1 cellular context compared by ENCODE assay signal in the genomic region with DNA sequence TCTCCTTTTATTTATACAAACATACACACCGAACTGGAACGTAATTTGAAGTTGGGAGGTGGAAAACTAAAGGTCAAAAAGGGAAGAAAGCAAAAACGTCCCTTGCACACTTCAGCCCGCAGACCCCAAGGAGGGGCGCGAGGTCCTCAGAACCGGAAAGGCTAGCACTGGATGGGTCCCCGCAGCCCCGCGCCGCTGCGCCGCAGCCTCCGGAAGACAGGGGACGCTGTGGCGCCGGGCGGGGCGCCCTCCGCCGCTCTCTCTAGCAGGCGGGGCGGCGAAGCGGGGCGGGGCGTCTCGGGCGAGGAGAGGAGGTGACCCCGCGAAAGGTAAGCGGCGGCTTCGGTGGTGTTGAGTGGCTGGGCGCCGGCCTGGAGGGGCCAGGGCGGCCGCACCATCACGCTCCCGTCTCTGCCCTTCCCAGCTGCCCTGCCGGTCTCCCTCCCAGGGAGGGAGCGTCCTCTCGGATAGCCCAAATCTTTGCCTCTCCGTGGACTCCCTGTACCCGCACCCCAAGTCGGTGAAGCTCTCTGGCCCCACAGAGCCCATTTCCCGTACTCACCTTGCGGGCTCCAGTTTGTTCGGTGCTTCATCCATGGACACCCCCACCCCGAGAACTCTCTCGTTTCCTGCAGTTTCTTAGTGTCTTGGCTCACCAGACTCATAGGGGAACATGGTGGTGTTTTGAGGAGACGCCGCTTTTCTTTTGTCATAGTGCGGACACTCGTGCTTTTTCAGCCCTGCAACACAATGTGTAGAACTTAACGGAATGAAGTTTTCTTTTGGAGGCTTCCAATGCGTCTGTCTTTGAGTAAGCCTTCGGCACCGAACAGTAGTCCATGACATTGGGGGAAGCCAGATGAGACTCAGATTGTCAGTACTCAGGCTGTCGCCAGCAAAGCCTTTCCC.
TF ChIP-seq lines count a peak whose summit lies in the region.

Gene SMIM8 (plus strand): TSS at position 285 of the 909 bp plus-strand sequence. CDS start 14,444 bp downstream, outside the sequence.

TF ChIP-seq in HepG2, 621 proteins besides CTCF, POLR2A, EP300 and RAD21 (continued from another document and continues in another):
- TF ChIP-seq USF2 (IDR thresholded peaks at IDR 0.05; ENCODE audit: low read depth, low read length) (no peak), USF2 (CRISPR knock-in tag; IDR thresholded peaks at IDR 0.05; ENCODE audit: borderline replicate concordance) (no peak), CREBL2 (CRISPR knock-in tag; IDR thresholded peaks at IDR 0.05; ENCODE audit: borderline replicate concordance) (no peak), KAT8 (CRISPR knock-in tag; IDR thresholded peaks at IDR 0.05) (peak; percentile 90), NFKB2 (CRISPR knock-in tag; IDR thresholded peaks at IDR 0.05; ENCODE audit: borderline replicate concordance) (peak; percentile 90; the same call in 1 of the 2 replicates), HNRNPK (IDR thresholded peaks at IDR 0.05; ENCODE audit: low read depth, low read length, poor library complexity, severe bottlenecking) (peak; percentile 69), TAF1 (CRISPR knock-in tag; IDR thresholded peaks at IDR 0.05) (peak; percentile 90), ZMYM2 (CRISPR knock-in tag; IDR thresholded peaks at IDR 0.05) (no peak), ZNF615 (CRISPR knock-in tag; IDR thresholded peaks at IDR 0.05; ENCODE audit: borderline replicate concordance) (peak; percentile 81; the same call in 1 of the 2 replicates), ZFP62 (CRISPR knock-in tag; IDR thresholded peaks at IDR 0.05) (0 out of 2 replicates have a peak, but pooled peaks have one; percentile 18), NR1H2 (CRISPR knock-in tag; IDR thresholded peaks at IDR 0.05; ENCODE audit: borderline replicate concordance, low read depth) (no peak), JDP2 (CRISPR knock-in tag; IDR thresholded peaks at IDR 0.05; ENCODE audit: borderline replicate concordance) (no peak), ZMYM4 (CRISPR knock-in tag; IDR thresholded peaks at IDR 0.05) (peak; percentile 100), SNAI1 (CRISPR knock-in tag; IDR thresholded peaks at IDR 0.05; ENCODE audit: borderline replicate concordance) (0 out of 2 replicates have a peak, but pooled peaks have one; percentile 75), ZNF605 (CRISPR knock-in tag; IDR thresholded peaks at IDR 0.05) (peak; percentile 52; the same call in 1 of the 2 replicates), XRCC5 (optimal IDR thresholded peaks at IDR 0.05; ENCODE audit: low read length) (peak; percentile 97), SIN3B (IDR thresholded peaks at IDR 0.05; ENCODE audit: low read length) (peak; percentile 68; the same call in 1 of the 2 replicates), ZNF280B (CRISPR knock-in tag; IDR thresholded peaks at IDR 0.05; ENCODE audit: borderline replicate concordance) (no peak), RERE (CRISPR knock-in tag; IDR thresholded peaks at IDR 0.05; ENCODE audit: low read depth) (no peak), SETDB1 (CRISPR knock-in tag; IDR thresholded peaks at IDR 0.05; ENCODE audit: borderline replicate concordance) (no peak), RAD51 (IDR thresholded peaks at IDR 0.05; ENCODE audit: borderline replicate concordance) (no peak), TMF1 (CRISPR knock-in tag; IDR thresholded peaks at IDR 0.05; ENCODE audit: low read depth) (no peak), ZNF460 (CRISPR knock-in tag; IDR thresholded peaks at IDR 0.05; ENCODE audit: borderline replicate concordance) (no peak; the same call in 1 of the 2 replicates), ARNT2 (CRISPR knock-in tag; IDR thresholded peaks at IDR 0.05; ENCODE audit: low read depth) (no peak; the same call in 1 of the 2 replicates), ZNF234 (CRISPR knock-in tag; conservative IDR thresholded peaks at IDR 0.05) (no peak), PLRG1 (conservative IDR thresholded peaks at IDR 0.05) (no peak), NBN (conservative IDR thresholded peaks at IDR 0.05) (no peak)
- TF ChIP-seq, protein P1, sequence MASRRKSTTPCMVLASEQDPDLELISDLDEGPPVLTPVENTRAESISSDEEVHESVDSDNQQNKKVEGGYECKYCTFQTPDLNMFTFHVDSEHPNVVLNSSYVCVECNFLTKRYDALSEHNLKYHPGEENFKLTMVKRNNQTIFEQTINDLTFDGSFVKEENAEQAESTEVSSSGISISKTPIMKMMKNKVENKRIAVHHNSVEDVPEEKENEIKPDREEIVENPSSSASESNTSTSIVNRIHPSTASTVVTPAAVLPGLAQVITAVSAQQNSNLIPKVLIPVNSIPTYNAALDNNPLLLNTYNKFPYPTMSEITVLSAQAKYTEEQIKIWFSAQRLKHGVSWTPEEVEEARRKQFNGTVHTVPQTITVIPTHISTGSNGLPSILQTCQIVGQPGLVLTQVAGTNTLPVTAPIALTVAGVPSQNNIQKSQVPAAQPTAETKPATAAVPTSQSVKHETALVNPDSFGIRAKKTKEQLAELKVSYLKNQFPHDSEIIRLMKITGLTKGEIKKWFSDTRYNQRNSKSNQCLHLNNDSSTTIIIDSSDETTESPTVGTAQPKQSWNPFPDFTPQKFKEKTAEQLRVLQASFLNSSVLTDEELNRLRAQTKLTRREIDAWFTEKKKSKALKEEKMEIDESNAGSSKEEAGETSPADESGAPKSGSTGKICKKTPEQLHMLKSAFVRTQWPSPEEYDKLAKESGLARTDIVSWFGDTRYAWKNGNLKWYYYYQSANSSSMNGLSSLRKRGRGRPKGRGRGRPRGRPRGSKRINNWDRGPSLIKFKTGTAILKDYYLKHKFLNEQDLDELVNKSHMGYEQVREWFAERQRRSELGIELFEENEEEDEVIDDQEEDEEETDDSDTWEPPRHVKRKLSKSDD (CRISPR knock-in tag; IDR thresholded peaks at IDR 0.05; ENCODE audit: low read depth): no peak
- TF ChIP-seq, protein P2, sequence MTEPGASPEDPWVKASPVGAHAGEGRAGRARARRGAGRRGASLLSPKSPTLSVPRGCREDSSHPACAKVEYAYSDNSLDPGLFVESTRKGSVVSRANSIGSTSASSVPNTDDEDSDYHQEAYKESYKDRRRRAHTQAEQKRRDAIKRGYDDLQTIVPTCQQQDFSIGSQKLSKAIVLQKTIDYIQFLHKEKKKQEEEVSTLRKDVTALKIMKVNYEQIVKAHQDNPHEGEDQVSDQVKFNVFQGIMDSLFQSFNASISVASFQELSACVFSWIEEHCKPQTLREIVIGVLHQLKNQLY (CRISPR knock-in tag; IDR thresholded peaks at IDR 0.05): no peak
- TF ChIP-seq, protein P3, sequence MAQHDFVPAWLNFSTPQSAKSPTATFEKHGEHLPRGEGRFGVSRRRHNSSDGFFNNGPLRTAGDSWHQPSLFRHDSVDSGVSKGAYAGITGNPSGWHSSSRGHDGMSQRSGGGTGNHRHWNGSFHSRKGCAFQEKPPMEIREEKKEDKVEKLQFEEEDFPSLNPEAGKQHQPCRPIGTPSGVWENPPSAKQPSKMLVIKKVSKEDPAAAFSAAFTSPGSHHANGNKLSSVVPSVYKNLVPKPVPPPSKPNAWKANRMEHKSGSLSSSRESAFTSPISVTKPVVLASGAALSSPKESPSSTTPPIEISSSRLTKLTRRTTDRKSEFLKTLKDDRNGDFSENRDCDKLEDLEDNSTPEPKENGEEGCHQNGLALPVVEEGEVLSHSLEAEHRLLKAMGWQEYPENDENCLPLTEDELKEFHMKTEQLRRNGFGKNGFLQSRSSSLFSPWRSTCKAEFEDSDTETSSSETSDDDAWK (CRISPR knock-in tag; IDR thresholded peaks at IDR 0.05): no peak
- TF ChIP-seq, protein P4, sequence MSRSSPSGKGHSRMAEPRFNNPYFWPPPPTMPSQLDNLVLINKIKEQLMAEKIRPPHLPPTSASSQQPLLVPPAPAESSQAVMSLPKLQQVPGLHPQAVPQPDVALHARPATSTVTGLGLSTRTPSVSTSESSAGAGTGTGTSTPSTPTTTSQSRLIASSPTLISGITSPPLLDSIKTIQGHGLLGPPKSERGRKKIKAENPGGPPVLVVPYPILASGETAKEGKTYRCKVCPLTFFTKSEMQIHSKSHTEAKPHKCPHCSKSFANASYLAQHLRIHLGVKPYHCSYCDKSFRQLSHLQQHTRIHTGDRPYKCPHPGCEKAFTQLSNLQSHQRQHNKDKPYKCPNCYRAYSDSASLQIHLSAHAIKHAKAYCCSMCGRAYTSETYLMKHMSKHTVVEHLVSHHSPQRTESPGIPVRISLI (CRISPR knock-in tag; IDR thresholded peaks at IDR 0.05; ENCODE audit: borderline replicate concordance): no peak
